In the genomic region with DNA sequence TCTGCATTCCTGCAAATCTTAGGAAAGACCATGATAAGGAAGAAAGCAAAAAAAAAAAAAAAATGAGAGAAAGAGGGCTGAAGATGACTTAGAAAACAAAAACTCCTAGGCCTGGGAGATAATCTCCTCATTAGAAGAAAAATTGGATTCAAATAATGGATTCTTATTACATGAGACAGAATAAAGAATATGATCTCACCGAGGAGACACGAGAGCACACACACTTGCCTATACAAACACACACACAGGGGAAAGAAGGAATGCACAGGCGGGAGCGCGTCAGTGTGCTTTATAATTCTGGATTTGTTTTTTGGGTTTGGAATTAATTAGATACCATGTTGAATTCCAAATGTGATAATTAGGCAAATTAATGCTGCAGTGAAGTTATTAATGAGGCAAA, we compare ENCODE assay signal across 34 cellular contexts. TPM values are rescaled to one million over a fixed set of nuclear protein-coding genes. Genes with fewer than 3 reads are reported as not detected.
"Had no signal": no experiment of that assay in that cellular context is flagged by ENCODE, and none has a peak within 500 bp of the region (broad histone marks: within the 10 kb centered on the region; RNA-seq: fewer than 3 reads in every experiment).

No MANE protein-coding gene starts in this region.

- H3K27ac ChIP-seq: body of pancreas, breast epithelium, Peyer's patch, WERI-Rb-1 had no signal

- H3K9me3 ChIP-seq: body of pancreas, breast epithelium, Peyer's patch had no signal

- ATAC-seq: activated CD8-positive, alpha-beta memory T cell treated with anti-CD3 and anti-CD28 coated beads, Interleukin-2, amount 10 ng/mL, durations not matched to agents 7 days and 5 days; body of pancreas; K562; PC-3 had no signal

- H3K27me3 ChIP-seq: body of pancreas, breast epithelium, Peyer's patch had no signal

- H3K4me1 ChIP-seq: body of pancreas, breast epithelium, Peyer's patch had no signal

- DNase-seq: activated CD4-positive, alpha-beta memory T cell treated with anti-CD3 and anti-CD28 coated beads, Interleukin-2, amount 10 ng/mL, durations not matched to agents 7 days and 5 days; activated CD4-positive, alpha-beta T cell treated with anti-CD3 and anti-CD28 coated beads for 1 hour; activated CD4-positive, alpha-beta T cell treated with anti-CD3 and anti-CD28 coated beads for 48 hours; activated CD4-positive, CD25-positive, alpha-beta regulatory T cell; activated CD8-positive, alpha-beta memory T cell treated with anti-CD3 and anti-CD28 coated beads for 24 hours; activated CD8-positive, alpha-beta memory T cell treated with anti-CD3 and anti-CD28 coated beads, Interleukin-2, amount 10 ng/mL, durations not matched to agents 7 days and 5 days; activated CD8-positive, alpha-beta memory T cell treated with anti-CD3 and anti-CD28 coated beads, Interleukin-2, amount 50 U/mL, for 48 hours; activated effector memory CD4-positive, alpha-beta T cell treated with Interleukin-2 at 50 U/mL for 16 hours; activated naive CD4-positive, alpha-beta T cell treated with anti-CD3 and anti-CD28 coated beads, Interleukin-2, amount 10 ng/mL, durations not matched to agents 7 days and 5 days; activated T-cell treated with anti-CD3 and anti-CD28 coated beads, Interleukin-2, amount 50 U/mL, for 48 hours; amniotic stem cell; aorta; body of pancreas; caudate nucleus; NCI-H1105; NCI-H1417 treated with DMSO at 0.1 percent for 48 hours; NCI-H1694; NCI-H1930; NCI-H2081 treated with DMSO at 0.1 percent for 48 hours; NCI-H226; NCI-H446 treated with DMSO at 0.1 percent for 48 hours; NCI-H524; NCI-H69; NK-92 treated with Interleukin-12 subunit alpha and Interleukin-12 subunit beta, amount 100 ng/mL, for 24 hours; PC-3; Peyer's patch; RPMI8226; SW 1271; T-helper 1 cell; T-helper 9 cell; WERI-Rb-1 had no signal

- H3K4me3 ChIP-seq: body of pancreas, breast epithelium, K562, Peyer's patch had no signal

- H3K36me3 ChIP-seq: breast epithelium, Peyer's patch, WERI-Rb-1 had no signal

RNA-seq across cellular contexts. Expression of a gene that starts 36.0 kb away (rescaled TPM):
- total RNA-seq: activated CD4-positive, alpha-beta memory T cell treated with anti-CD3 and anti-CD28 coated beads, Interleukin-2, amount 10 ng/mL, durations not matched to agents 7 days and 5 days; activated CD8-positive, alpha-beta memory T cell treated with anti-CD3 and anti-CD28 coated beads, Interleukin-2, amount 10 ng/mL, durations not matched to agents 7 days and 5 days; body of pancreas; K562; M059J; PC-3; Peyer's patch had no signal
